ENCODE assay signal across 25 cellular contexts in genomic region chr13:36696410-36696809, GRCh38. TPM values are rescaled to one million over a fixed set of nuclear protein-coding genes. Genes with fewer than 3 reads are reported as not detected.
"Had no signal": no experiment of that assay in that cellular context is flagged by ENCODE, and none has a peak within 500 bp of the region (broad histone marks: within the 10 kb centered on the region; RNA-seq: fewer than 3 reads in every experiment).

No MANE protein-coding gene starts in this region.

- ATAC-seq: Panc1, PC-3 had no signal

- DNase-seq: KBM-7, MV-4-11, NCI-H1048, NCI-H1105, NCI-H1417, NCI-H1436 treated with DMSO at 0.1 percent for 48 hours, NCI-H1694, NCI-H1930, NCI-H2081, NCI-H2107, NCI-H226, NCI-H446, NCI-H510A, NCI-H524 treated with DMSO at 0.1 percent for 48 hours, NCI-H69, NCI-H774, PC-3, SHP77, SW 1271 had no signal

- H3K27ac ChIP-seq: RWPE1 had no signal

RNA-seq across cellular contexts. Expression of gene SERTM1, which starts 22.6 kb away (rescaled TPM):
- total RNA-seq: HT-29, LHCN-M2, MCF 10A, PC-3, SK-MEL-5 had no signal
